In the genomic region with DNA sequence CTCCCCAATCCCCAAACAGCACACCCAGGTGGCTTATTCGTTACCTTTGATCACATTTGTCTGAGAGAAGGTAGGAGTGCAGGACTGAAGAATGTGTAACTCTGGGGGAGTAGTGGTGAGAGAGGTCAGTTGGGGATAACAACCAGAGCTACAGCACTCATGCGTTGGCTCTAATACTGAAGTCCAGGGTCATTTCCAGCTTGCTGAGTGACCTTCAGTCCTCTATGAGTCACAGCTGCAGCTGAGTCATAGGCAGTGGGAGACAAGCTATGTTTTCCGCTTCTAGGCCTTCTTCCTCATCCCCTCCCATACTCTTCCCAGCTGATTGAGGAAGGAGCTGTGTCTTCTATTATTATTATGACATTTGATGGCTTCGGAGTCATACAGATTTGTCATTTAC, we compare ENCODE assay signal across 1 cellular context.
A peak's percentile ranks its signal among the peaks of the same experiment; 100 is the strongest.
TF ChIP-seq lines count a peak whose summit lies in the region.

No MANE protein-coding gene starts in this region.

TF ChIP-seq in HepG2, 621 proteins besides CTCF, POLR2A, EP300 and RAD21 (continued from another document and continues in another):
- TF ChIP-seq, protein P1, sequence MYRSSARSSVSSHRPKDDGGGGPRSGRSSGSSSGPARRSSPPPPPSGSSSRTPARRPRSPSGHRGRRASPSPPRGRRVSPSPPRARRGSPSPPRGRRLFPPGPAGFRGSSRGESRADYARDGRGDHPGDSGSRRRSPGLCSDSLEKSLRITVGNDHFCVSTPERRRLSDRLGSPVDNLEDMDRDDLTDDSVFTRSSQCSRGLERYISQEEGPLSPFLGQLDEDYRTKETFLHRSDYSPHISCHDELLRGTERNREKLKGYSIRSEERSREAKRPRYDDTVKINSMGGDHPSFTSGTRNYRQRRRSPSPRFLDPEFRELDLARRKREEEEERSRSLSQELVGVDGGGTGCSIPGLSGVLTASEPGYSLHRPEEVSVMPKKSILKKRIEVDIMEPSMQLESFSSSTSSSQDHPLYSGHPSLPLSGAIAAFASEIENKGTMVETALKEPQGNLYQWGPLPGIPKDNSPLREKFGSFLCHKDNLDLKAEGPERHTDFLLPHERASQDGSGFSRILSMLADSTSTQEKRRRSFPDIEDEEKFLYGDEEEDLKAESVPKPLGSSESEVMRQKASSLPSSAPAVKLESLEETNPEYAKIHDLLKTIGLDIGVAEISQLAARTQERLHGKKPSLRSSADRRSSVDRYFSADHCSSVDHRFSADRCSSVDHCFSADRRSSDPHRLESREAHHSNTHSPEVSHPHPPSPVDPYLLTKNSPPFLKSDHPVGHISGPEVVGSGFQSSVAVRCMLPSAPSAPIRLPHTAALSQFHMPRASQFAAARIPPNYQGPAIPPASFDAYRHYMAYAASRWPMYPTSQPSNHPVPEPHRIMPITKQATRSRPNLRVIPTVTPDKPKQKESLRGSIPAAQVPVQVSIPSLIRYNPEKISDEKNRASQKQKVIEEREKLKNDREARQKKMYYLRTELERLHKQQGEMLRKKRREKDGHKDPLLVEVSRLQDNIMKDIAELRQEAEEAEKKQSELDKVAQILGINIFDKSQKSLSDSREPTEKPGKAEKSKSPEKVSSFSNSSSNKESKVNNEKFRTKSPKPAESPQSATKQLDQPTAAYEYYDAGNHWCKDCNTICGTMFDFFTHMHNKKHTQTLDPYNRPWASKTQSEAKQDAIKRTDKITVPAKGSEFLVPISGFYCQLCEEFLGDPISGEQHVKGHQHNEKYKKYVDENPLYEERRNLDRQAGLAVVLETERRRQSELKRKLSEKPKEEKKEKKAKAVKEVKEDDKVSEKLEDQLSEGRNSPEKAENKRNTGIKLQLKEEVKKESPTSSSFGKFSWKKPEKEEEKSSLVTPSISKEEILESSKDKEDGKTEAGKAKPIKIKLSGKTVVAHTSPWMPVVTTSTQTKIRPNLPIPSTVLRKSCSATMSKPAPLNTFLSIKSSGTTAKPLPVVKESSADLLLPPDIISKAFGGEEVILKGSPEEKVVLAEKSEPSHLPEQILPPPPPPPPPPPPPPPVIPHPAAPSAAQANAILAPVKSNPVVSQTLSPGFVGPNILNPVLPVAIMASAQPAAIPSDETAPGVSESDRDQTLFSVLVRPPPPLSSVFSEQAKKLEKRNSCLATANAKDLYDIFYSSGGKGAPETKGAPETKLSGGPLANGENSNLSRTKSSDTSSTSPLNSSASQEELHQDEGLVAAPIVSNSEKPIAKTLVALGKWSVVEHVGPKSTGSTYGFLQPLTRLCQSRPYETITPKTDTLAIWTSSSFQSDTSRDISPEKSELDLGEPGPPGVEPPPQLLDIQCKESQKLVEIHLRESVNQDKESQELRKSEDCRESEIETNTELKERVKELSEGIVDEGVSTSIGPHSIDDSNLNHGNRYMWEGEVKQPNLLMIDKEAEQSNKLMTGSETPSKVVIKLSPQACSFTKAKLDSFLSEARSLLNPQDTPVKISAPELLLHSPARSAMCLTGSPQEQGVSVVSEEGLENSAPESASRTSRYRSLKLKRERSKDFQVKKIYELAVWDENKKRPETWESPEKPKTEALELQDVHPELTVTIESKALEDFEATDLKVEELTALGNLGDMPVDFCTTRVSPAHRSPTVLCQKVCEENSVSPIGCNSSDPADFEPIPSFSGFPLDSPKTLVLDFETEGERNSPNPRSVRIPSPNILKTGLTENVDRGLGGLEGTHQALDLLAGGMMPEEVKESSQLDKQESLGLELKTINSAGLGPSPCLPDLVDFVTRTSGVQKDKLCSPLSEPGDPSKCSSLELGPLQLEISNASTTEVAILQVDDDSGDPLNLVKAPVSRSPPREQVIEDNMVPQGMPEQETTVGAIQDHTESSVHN (CRISPR knock-in tag; IDR thresholded peaks at IDR 0.05): no peak
- TF ChIP-seq SIX1 (CRISPR knock-in tag; IDR thresholded peaks at IDR 0.05; ENCODE audit: borderline replicate concordance) (no peak), TSC22D2 (CRISPR knock-in tag; IDR thresholded peaks at IDR 0.05; ENCODE audit: borderline replicate concordance) (no peak), ZNF746 (CRISPR knock-in tag; IDR thresholded peaks at IDR 0.05) (no peak), ZNF777 (CRISPR knock-in tag; IDR thresholded peaks at IDR 0.05) (no peak), ZNF501 (CRISPR knock-in tag; IDR thresholded peaks at IDR 0.05) (no peak), SAFB2 (CRISPR knock-in tag; IDR thresholded peaks at IDR 0.05; ENCODE audit: borderline replicate concordance, low read depth) (no peak), KLF15 (CRISPR knock-in tag; IDR thresholded peaks at IDR 0.05; ENCODE audit: borderline replicate concordance) (no peak), XBP1 (CRISPR knock-in tag; IDR thresholded peaks at IDR 0.05) (no peak), JUN (CRISPR knock-in tag; IDR thresholded peaks at IDR 0.05) (no peak; the same call in 1 of the 2 replicates), RARA (CRISPR knock-in tag; IDR thresholded peaks at IDR 0.05) (peak; percentile 75), ZNF337 (CRISPR knock-in tag; IDR thresholded peaks at IDR 0.05; ENCODE audit: borderline replicate concordance, low read depth) (no peak), KLF12 (CRISPR knock-in tag; IDR thresholded peaks at IDR 0.05; ENCODE audit: borderline replicate concordance) (no peak), ZFP36L2 (CRISPR knock-in tag; IDR thresholded peaks at IDR 0.05) (no peak), NCOA2 (CRISPR knock-in tag; IDR thresholded peaks at IDR 0.05) (peak; percentile 14; the same call in 1 of the 2 replicates), HNRNPH1 (optimal IDR thresholded peaks at IDR 0.05; ENCODE audit: low read depth, low read length) (no peak), ZNF101 (CRISPR knock-in tag; IDR thresholded peaks at IDR 0.05; ENCODE audit: borderline replicate concordance, low read depth) (no peak), TARDBP (CRISPR knock-in tag; IDR thresholded peaks at IDR 0.05) (no peak), NFIC (IDR thresholded peaks at IDR 0.05; ENCODE audit: low read length) (0 out of 2 replicates have a peak, but pooled peaks have one; percentile 27), ZNF670 (CRISPR knock-in tag; IDR thresholded peaks at IDR 0.05; ENCODE audit: borderline replicate concordance) (no peak), FOXO1 (CRISPR knock-in tag; IDR thresholded peaks at IDR 0.05) (no peak; the same call in 1 of the 2 replicates), ZZZ3 (CRISPR knock-in tag; IDR thresholded peaks at IDR 0.05; ENCODE audit: borderline replicate concordance) (no peak), CBX5 (CRISPR knock-in tag; IDR thresholded peaks at IDR 0.05; ENCODE audit: borderline replicate concordance) (no peak), ZNF724P (CRISPR knock-in tag; IDR thresholded peaks at IDR 0.05; ENCODE audit: borderline replicate concordance) (no peak), JARID2 (CRISPR knock-in tag; IDR thresholded peaks at IDR 0.05; ENCODE audit: insufficient replicate concordance) (no peak), GATAD1 (CRISPR knock-in tag; IDR thresholded peaks at IDR 0.05) (no peak)
- TF ChIP-seq, protein P2, sequence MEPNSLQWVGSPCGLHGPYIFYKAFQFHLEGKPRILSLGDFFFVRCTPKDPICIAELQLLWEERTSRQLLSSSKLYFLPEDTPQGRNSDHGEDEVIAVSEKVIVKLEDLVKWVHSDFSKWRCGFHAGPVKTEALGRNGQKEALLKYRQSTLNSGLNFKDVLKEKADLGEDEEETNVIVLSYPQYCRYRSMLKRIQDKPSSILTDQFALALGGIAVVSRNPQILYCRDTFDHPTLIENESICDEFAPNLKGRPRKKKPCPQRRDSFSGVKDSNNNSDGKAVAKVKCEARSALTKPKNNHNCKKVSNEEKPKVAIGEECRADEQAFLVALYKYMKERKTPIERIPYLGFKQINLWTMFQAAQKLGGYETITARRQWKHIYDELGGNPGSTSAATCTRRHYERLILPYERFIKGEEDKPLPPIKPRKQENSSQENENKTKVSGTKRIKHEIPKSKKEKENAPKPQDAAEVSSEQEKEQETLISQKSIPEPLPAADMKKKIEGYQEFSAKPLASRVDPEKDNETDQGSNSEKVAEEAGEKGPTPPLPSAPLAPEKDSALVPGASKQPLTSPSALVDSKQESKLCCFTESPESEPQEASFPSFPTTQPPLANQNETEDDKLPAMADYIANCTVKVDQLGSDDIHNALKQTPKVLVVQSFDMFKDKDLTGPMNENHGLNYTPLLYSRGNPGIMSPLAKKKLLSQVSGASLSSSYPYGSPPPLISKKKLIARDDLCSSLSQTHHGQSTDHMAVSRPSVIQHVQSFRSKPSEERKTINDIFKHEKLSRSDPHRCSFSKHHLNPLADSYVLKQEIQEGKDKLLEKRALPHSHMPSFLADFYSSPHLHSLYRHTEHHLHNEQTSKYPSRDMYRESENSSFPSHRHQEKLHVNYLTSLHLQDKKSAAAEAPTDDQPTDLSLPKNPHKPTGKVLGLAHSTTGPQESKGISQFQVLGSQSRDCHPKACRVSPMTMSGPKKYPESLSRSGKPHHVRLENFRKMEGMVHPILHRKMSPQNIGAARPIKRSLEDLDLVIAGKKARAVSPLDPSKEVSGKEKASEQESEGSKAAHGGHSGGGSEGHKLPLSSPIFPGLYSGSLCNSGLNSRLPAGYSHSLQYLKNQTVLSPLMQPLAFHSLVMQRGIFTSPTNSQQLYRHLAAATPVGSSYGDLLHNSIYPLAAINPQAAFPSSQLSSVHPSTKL (CRISPR knock-in tag; IDR thresholded peaks at IDR 0.05): peak; percentile 79
- TF ChIP-seq, protein P3, sequence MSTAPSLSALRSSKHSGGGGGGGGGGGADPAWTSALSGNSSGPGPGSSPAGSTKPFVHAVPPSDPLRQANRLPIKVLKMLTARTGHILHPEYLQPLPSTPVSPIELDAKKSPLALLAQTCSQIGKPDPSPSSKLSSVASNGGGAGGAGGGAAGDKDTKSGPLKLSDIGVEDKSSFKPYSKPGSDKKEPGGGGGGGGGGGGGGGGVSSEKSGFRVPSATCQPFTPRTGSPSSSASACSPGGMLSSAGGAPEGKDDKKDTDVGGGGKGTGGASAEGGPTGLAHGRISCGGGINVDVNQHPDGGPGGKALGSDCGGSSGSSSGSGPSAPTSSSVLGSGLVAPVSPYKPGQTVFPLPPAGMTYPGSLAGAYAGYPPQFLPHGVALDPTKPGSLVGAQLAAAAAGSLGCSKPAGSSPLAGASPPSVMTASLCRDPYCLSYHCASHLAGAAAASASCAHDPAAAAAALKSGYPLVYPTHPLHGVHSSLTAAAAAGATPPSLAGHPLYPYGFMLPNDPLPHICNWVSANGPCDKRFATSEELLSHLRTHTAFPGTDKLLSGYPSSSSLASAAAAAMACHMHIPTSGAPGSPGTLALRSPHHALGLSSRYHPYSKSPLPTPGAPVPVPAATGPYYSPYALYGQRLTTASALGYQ (CRISPR knock-in tag; IDR thresholded peaks at IDR 0.05): no peak
- TF ChIP-seq, protein P4, sequence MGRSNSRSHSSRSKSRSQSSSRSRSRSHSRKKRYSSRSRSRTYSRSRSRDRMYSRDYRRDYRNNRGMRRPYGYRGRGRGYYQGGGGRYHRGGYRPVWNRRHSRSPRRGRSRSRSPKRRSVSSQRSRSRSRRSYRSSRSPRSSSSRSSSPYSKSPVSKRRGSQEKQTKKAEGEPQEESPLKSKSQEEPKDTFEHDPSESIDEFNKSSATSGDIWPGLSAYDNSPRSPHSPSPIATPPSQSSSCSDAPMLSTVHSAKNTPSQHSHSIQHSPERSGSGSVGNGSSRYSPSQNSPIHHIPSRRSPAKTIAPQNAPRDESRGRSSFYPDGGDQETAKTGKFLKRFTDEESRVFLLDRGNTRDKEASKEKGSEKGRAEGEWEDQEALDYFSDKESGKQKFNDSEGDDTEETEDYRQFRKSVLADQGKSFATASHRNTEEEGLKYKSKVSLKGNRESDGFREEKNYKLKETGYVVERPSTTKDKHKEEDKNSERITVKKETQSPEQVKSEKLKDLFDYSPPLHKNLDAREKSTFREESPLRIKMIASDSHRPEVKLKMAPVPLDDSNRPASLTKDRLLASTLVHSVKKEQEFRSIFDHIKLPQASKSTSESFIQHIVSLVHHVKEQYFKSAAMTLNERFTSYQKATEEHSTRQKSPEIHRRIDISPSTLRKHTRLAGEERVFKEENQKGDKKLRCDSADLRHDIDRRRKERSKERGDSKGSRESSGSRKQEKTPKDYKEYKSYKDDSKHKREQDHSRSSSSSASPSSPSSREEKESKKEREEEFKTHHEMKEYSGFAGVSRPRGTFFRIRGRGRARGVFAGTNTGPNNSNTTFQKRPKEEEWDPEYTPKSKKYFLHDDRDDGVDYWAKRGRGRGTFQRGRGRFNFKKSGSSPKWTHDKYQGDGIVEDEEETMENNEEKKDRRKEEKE (IDR thresholded peaks at IDR 0.05): no peak
- TF ChIP-seq, protein P5, sequence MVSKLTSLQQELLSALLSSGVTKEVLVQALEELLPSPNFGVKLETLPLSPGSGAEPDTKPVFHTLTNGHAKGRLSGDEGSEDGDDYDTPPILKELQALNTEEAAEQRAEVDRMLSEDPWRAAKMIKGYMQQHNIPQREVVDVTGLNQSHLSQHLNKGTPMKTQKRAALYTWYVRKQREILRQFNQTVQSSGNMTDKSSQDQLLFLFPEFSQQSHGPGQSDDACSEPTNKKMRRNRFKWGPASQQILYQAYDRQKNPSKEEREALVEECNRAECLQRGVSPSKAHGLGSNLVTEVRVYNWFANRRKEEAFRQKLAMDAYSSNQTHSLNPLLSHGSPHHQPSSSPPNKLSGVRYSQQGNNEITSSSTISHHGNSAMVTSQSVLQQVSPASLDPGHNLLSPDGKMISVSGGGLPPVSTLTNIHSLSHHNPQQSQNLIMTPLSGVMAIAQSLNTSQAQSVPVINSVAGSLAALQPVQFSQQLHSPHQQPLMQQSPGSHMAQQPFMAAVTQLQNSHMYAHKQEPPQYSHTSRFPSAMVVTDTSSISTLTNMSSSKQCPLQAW (CRISPR knock-in tag; IDR thresholded peaks at IDR 0.05): peak; percentile 43; the same call in 1 of the 2 replicates
- TF ChIP-seq, protein P6, sequence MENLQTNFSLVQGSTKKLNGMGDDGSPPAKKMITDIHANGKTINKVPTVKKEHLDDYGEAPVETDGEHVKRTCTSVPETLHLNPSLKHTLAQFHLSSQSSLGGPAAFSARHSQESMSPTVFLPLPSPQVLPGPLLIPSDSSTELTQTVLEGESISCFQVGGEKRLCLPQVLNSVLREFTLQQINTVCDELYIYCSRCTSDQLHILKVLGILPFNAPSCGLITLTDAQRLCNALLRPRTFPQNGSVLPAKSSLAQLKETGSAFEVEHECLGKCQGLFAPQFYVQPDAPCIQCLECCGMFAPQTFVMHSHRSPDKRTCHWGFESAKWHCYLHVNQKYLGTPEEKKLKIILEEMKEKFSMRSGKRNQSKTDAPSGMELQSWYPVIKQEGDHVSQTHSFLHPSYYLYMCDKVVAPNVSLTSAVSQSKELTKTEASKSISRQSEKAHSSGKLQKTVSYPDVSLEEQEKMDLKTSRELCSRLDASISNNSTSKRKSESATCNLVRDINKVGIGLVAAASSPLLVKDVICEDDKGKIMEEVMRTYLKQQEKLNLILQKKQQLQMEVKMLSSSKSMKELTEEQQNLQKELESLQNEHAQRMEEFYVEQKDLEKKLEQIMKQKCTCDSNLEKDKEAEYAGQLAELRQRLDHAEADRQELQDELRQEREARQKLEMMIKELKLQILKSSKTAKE (CRISPR knock-in tag; IDR thresholded peaks at IDR 0.05; ENCODE audit: borderline replicate concordance): peak; percentile 62; the same call in 1 of the 2 replicates
- TF ChIP-seq, protein P7, sequence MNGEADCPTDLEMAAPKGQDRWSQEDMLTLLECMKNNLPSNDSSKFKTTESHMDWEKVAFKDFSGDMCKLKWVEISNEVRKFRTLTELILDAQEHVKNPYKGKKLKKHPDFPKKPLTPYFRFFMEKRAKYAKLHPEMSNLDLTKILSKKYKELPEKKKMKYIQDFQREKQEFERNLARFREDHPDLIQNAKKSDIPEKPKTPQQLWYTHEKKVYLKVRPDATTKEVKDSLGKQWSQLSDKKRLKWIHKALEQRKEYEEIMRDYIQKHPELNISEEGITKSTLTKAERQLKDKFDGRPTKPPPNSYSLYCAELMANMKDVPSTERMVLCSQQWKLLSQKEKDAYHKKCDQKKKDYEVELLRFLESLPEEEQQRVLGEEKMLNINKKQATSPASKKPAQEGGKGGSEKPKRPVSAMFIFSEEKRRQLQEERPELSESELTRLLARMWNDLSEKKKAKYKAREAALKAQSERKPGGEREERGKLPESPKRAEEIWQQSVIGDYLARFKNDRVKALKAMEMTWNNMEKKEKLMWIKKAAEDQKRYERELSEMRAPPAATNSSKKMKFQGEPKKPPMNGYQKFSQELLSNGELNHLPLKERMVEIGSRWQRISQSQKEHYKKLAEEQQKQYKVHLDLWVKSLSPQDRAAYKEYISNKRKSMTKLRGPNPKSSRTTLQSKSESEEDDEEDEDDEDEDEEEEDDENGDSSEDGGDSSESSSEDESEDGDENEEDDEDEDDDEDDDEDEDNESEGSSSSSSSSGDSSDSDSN (CRISPR knock-in tag; IDR thresholded peaks at IDR 0.05): no peak
